ENCODE assay signal across 8 cellular contexts in the genomic region with DNA sequence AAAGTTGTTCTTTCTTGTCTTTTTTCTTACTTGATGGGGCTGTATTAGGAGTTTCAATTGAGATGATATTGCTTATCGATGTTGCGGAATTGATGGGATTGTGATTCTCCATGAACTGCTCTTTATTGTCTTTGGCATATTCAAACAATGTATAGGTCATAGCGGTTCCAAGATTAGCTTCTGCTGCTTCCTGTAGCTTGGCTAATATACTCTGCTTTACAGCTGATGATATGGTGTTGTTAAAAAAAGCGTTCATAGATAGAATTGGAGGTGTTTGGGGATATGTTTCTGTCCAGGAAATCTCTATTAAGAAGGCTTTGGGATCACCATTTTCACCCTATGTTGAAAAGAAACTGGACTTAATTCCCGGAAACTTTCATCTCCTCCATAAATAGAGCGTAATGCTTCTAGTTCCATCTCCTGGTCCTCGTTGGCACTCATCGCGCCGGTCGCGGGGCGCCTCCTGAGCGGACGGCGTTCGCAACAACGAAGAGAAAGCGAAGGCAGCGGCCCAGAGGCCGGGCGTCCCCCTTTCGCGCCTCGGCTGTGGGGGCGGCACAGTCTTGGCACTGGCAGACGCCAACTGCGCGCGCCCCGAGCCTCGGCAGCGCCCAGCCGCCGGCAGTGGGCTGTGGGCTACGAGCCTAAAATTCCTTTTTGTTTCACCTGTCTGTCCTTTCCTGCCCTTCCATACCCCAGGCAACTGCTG.
DNase-seq lines count a peak whose midpoint lies in the region; ATAC-seq, FAIRE-seq and TF ChIP-seq lines count a peak whose summit lies in the region.
"Not testable (repeated sequence)": the region's sequence is repeated elsewhere in the genome, so short reads cannot be mapped to it uniquely, and the experiment has no call there.

No MANE protein-coding gene starts in this region.

- in situ Hi-C loops in K562 (cut with MboI) = not testable (repeated sequence)

- BruUV-seq in K562 (replicated peaks; lab: Mats Ljungman, UMichigan) = not testable (repeated sequence)

- TF ChIP-seq POLR2A in GM18505 (IDR thresholded peaks at IDR 0.05; ENCODE audit: borderline replicate concordance, extremely low read depth, insufficient read depth, insufficient read length); K562 (conservative IDR thresholded peaks at IDR 0.05): not testable (repeated sequence)

- not testable (repeated sequence) for H2AFZ ChIP-seq in K562 (ENCODE audit: low read depth, low read length)
- peak overlapping the region; percentile 56 for H2AFZ ChIP-seq in parathyroid adenoma

- intact Hi-C loops in K562 (cut with micrococcal nuclease); left cardiac atrium (cut with DNase I): not testable (repeated sequence)

- H3K27me3 ChIP-seq in K562 (ENCODE audit: control insufficient read depth in 2 of 2, insufficient read depth in 2 of 2, low read length in 2 of 2); parathyroid adenoma (ENCODE audit: control insufficient read depth, insufficient read depth, low read length): not testable (repeated sequence)

- not testable (repeated sequence) for FAIRE-seq in K562 (lab: Jason Lieb, UNC)

- not testable (repeated sequence) for H3K9me1 ChIP-seq in K562 (ENCODE audit: control insufficient read depth, insufficient read depth, low read length)

- not testable (repeated sequence) for H4K20me1 ChIP-seq in K562 (replicated peaks; ENCODE audit: control insufficient read depth, insufficient read depth, low read length)

- CTCF ChIA-PET in K562 (lab: Yijun Ruan, JAX; ENCODE audit: low intra/inter-chr PET ratio) = not testable (repeated sequence)

- not testable (repeated sequence) for H3K36me3 ChIP-seq in K562 (ENCODE audit: control insufficient read depth, insufficient read depth, low read length); parathyroid adenoma (ENCODE audit: control insufficient read depth, insufficient read depth, low read length); urinary bladder (ENCODE audit: insufficient read depth)

- not testable (repeated sequence) for H3K79me2 ChIP-seq in K562 (ENCODE audit: control insufficient read depth, insufficient read depth, low read length); parathyroid adenoma

- H3K9me3 ChIP-seq in K562 (replicated peaks; ENCODE audit: control insufficient read depth, insufficient read depth, low read depth, low read length); parathyroid adenoma (ENCODE audit: control insufficient read depth, low read length): not testable (repeated sequence)

- H3K9ac ChIP-seq in K562 (ENCODE audit: insufficient read depth in 1 of 2, low read depth in 2 of 2, low read length in 2 of 2); parathyroid adenoma: not testable (repeated sequence)

- peaks cover 39% of the 10 kb centered on the region for H3K27me3 Mint-ChIP-seq in T-helper 2 cell treated with Interferon-gamma antibody and Interleukin-4, amounts not matched to agents 5 μg/mL and 100 μg/mL, for 36 hours (ENCODE audit: low read depth)

- TF ChIP-seq EP300 in K562 (IDR thresholded peaks at IDR 0.05; ENCODE audit: low read length) = not testable (repeated sequence)

- 33% methylated on average over 14 of the region's 36 CpGs for WGBS in K562 (ENCODE audit: insufficient coverage, low coverage, missing lambda C conversion rate)
- WGBS in urinary bladder = 12% methylated on average over 29 of the region's 36 CpGs

- H3K4me1 ChIP-seq in K562 (replicated peaks in 1 of 2; ENCODE audit: control insufficient read depth in 2 of 2, insufficient read depth in 2 of 2, low read length in 2 of 2); parathyroid adenoma; urinary bladder (ENCODE audit: insufficient read depth): not testable (repeated sequence)

- H3K4me2 ChIP-seq in K562 (ENCODE audit: insufficient read depth, low read length); parathyroid adenoma (ENCODE audit: low read length): not testable (repeated sequence)

- ATAC-seq in GM18505 (IDR thresholded peaks at IDR 0.05; ENCODE audit: unreplicated experiment) = peak; percentile 79
- peak; percentile 89 for ATAC-seq in GM21619 (IDR thresholded peaks at IDR 0.05; ENCODE audit: unreplicated experiment)
- ATAC-seq in HG03196 (IDR thresholded peaks at IDR 0.05; ENCODE audit: unreplicated experiment) = peak; percentile 84
- peak; percentile 77 for ATAC-seq in K562
- peak; percentile 88 to 89 for ATAC-seq in left cardiac atrium

- H3K27ac Mint-ChIP-seq in T-helper 2 cell treated with Interferon-gamma antibody and Interleukin-4, amounts not matched to agents 5 μg/mL and 100 μg/mL, for 36 hours = not testable (repeated sequence)

- POLR2A ChIA-PET in K562 (lab: Yijun Ruan, JAX) = not testable (repeated sequence)

- TF ChIP-seq CTCF in K562 (IDR thresholded peaks at IDR 0.05 in 2 of 3, conservative IDR thresholded peaks at IDR 0.05 in 1 of 3; ENCODE audit: insufficient read depth in 2 of 3, low read depth in 1 of 3, low read length in 3 of 3); parathyroid adenoma (IDR thresholded peaks at IDR 0.05): not testable (repeated sequence)

- H3K4me3 Mint-ChIP-seq in T-helper 2 cell treated with Interferon-gamma antibody and Interleukin-4, amounts not matched to agents 5 μg/mL and 100 μg/mL, for 36 hours = peak overlapping the region; percentile 85

- not testable (repeated sequence) for H3K4me3 ChIP-seq in K562; parathyroid adenoma (ENCODE audit: low read depth, low read length)
- H3K4me3 ChIP-seq in urinary bladder (ENCODE audit: low read depth, low read length) = peak overlapping the region; percentile 22

- not testable (repeated sequence) for H3K9me3 Mint-ChIP-seq in T-helper 2 cell treated with Interferon-gamma antibody and Interleukin-4, amounts not matched to agents 5 μg/mL and 100 μg/mL, for 36 hours

- not testable (repeated sequence) for TF ChIP-seq RAD21 in K562 (CRISPR knock-in tag; conservative IDR thresholded peaks at IDR 0.05 in 1 of 2, IDR thresholded peaks at IDR 0.05 in 1 of 2)

- not testable (repeated sequence) for DNase-seq in T-helper 2 cell treated with Interferon-gamma antibody and Interleukin-4, amounts not matched to agents 5 μg/mL and 100 μg/mL, for 36 hours (ENCODE audit: low spot score); K562 (ENCODE audit: extremely low read depth in 1 of 4, low spot score in 3 of 4); left cardiac atrium

- not testable (repeated sequence) for H3K36me3 Mint-ChIP-seq in T-helper 2 cell treated with Interferon-gamma antibody and Interleukin-4, amounts not matched to agents 5 μg/mL and 100 μg/mL, for 36 hours (ENCODE audit: low read depth)

- not testable (repeated sequence) for H3K4me1 Mint-ChIP-seq in T-helper 2 cell treated with Interferon-gamma antibody and Interleukin-4, amounts not matched to agents 5 μg/mL and 100 μg/mL, for 36 hours (ENCODE audit: low read depth)

- H3K27ac ChIP-seq in K562 (ENCODE audit: extremely low read depth, low read depth, low read length); parathyroid adenoma; urinary bladder (ENCODE audit: low read depth): not testable (repeated sequence)
